8 cellular contexts compared by ENCODE assay signal in the genomic region with DNA sequence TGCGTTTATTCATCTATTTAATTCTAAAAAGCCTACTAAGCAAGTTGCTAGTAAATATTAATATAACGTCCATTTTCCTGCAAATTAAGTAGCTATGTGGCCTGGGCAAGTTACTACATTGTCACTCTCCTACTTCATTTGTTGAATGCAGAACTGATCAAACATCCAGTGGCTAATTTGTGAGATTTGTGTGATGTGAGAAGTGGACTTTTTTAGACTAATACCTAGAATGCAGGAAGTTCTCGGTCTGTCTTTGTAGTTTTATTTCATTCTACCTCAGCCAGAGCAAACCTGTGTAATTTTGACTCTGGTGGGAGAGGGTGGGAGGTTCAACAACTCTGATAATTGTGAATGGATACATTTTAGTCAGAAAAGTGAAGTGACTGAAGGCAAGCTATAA. TPM values are rescaled to one million over a fixed set of nuclear protein-coding genes. Genes with fewer than 3 reads are reported as not detected.
DNase-seq lines count a peak whose midpoint lies in the region; ATAC-seq and TF ChIP-seq lines count a peak whose summit lies in the region.

No MANE protein-coding gene starts in this region.

- H3F3A ChIP-seq in smooth muscle cell (ENCODE audit: low read depth): no peaks in the 10 kb centered on the region

- H3K27ac ChIP-seq in SJCRH30 (peak overlapping the region; percentile 83), smooth muscle cell (ENCODE audit: low read depth) (peak overlapping the region; percentile 84)

- no peaks in the 10 kb centered on the region for H3K27me3 ChIP-seq in SJCRH30
- no peaks in the 10 kb centered on the region for H3K27me3 ChIP-seq in smooth muscle cell (ENCODE audit: low read depth)

- no peaks in the 10 kb centered on the region for H3K9me3 ChIP-seq in SJCRH30 (replicated peaks)
- H3K9me3 ChIP-seq in smooth muscle cell (replicated peaks; ENCODE audit: low read depth): no peaks in the 10 kb centered on the region

- H3K36me3 ChIP-seq in SJCRH30 (peaks cover 26% of the 10 kb centered on the region), smooth muscle cell (ENCODE audit: low read depth) (no peaks in the 10 kb centered on the region)

- POLR2A ChIA-PET in AG04449 (lab: Yijun Ruan, JAX): interaction anchor here (1.1 to 1.5 kb wide), 2 partner anchors 26 to 47 kb away, joined by 3 to 9 read pairs; partner anchors contain the start of gene GNPDA2

- peak; percentile 0 for ATAC-seq in GM19328 (IDR thresholded peaks at IDR 0.05; ENCODE audit: unreplicated experiment)

- peaks cover 3% of the 10 kb centered on the region; the same call in 1 of the 2 replicates for H3K4me1 ChIP-seq in SJCRH30
- H3K4me1 ChIP-seq in smooth muscle cell (ENCODE audit: low read depth): peaks cover 19% of the 10 kb centered on the region

- WGBS in smooth muscle cell (ENCODE audit: low lambda C conversion rate): 11% methylated on average over 3 of the region's 3 CpGs

- H3K4me3 ChIP-seq in AG04449 (ENCODE audit: low read depth, low read length) (peak overlapping the region; percentile 85), SJCRH30 (peak overlapping the region; percentile 81), foreskin fibroblast (ENCODE audit: low read depth in 1 of 2, low read length in 2 of 2) (peak overlapping the region; percentile 63 to 93), smooth muscle cell (peak overlapping the region; percentile 73)

- peak overlapping the region; percentile 85 for H3K4me2 ChIP-seq in smooth muscle cell

- peaks cover 28% of the 10 kb centered on the region for H3K79me2 ChIP-seq in smooth muscle cell (ENCODE audit: low read depth)

- peak overlapping the region; percentile 92 for H3K9ac ChIP-seq in smooth muscle cell (ENCODE audit: low read depth)

- TF ChIP-seq CTCF in AG04449 (IDR thresholded peaks at IDR 0.05; ENCODE audit: insufficient read depth, low read length, missing control alignments) (no peak), foreskin fibroblast (IDR thresholded peaks at IDR 0.05; ENCODE audit: low read depth, low read length) (no peak), smooth muscle cell (IDR thresholded peaks at IDR 0.05; ENCODE audit: borderline replicate concordance, insufficient read depth, poor library complexity, severe bottlenecking) (no peak)

- DNase-seq in AG04449 (ENCODE audit: low read depth, low spot score) (no peak), SJCRH30 (no peak), foreskin fibroblast (peak in 1 of 2 donors; percentile 1), smooth muscle cell (lab: John Stamatoyannopoulos, UW; ENCODE audit: unreplicated experiment) (no peak), hypothalamus (lab: John Stamatoyannopoulos, UW) (no peak), mesenteric fat pad (ENCODE audit: low spot score) (no peak), NCI-H1048 (lab: John Stamatoyannopoulos, UW) (no peak)

- H2AFZ ChIP-seq in smooth muscle cell (ENCODE audit: low read depth): peak overlapping the region; percentile 94

- CTCF ChIA-PET in AG04449 (lab: Yijun Ruan, JAX): interaction anchor here (1.7 kb wide), 1 partner anchor 9 kb away, joined by 4 read pairs; no protein-coding TSS in a partner anchor

- H4K20me1 ChIP-seq in smooth muscle cell (ENCODE audit: low read depth): no peaks in the 10 kb centered on the region

RNA-seq across cellular contexts. Expression of gene GUF1, which starts 0.8 kb away (rescaled TPM):
- 41.8 and 44.5 TPM in 2 replicates for total RNA-seq in SJCRH30 (2014; rRNA removed; shearing (Covaris generic))
- total RNA-seq in smooth muscle cell (13.3 and 14.2 TPM in 2 replicates), mesenteric fat pad (11.9 TPM)
- polyA plus RNA-seq in smooth muscle cell: 6.8 and 7.2 TPM in 2 replicates

RNA-seq across cellular contexts. Expression of gene YIPF7, which starts 27.6 kb away (rescaled TPM):
- not detected in 2 replicates for total RNA-seq in SJCRH30 (2014; rRNA removed; shearing (Covaris generic))
- total RNA-seq in smooth muscle cell (not detected in 2 replicates), mesenteric fat pad (not detected)
- polyA plus RNA-seq in smooth muscle cell: 0.45 TPM in 1 of 2 replicates, not detected in the other

RNA-seq across cellular contexts. Expression of gene GNPDA2, which starts 47.3 kb away (rescaled TPM):
- total RNA-seq in SJCRH30 (2014; rRNA removed; shearing (Covaris generic)): 28.2 and 31.1 TPM in 2 replicates
- total RNA-seq in smooth muscle cell: 25.5 and 38.2 TPM in 2 replicates
- polyA plus RNA-seq in smooth muscle cell: 22.2 and 23.0 TPM in 2 replicates
- total RNA-seq in mesenteric fat pad: 12.2 TPM
